ENCODE assay signal across 1 cellular context in the genomic region with DNA sequence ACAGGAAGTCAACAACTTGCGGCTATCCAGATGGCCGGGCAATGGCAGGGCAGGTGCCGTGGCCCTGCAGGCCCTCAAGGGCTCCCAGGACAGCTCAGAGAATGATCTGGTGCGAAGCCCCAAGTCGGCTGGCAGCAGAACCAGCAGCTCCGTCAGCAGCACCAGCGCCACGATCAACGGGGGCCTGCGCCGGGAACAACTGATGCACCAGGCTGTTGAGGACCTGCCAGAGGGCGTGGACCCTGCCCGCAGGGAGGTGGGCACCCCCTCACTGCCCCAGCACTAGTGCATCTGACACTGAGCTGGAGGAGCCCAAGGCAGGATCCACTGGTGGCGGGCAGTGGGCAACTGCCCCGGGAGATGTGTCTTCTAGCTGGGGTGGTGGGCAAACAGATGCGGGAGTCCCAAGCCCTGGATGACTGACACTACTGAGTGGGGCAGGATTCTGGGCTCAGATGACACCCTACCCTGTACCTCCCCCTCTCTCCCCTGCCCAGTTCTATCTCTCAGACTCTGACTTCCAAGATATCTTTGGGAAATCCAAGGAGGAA.
TF ChIP-seq lines count a peak whose summit lies in the region.

No MANE protein-coding gene starts in this region.

TF ChIP-seq in HepG2, 621 proteins besides CTCF, POLR2A, EP300 and RAD21:
- TF ChIP-seq RBFOX2 (IDR thresholded peaks at IDR 0.05; ENCODE audit: low read depth, low read length) (peak; percentile 36; the same call in 1 of the 2 replicates), HNF4A (CRISPR knock-in tag; IDR thresholded peaks at IDR 0.05) (no peak)
